Comparison of ENCODE assay signal across 1 cellular context in the genomic region with DNA sequence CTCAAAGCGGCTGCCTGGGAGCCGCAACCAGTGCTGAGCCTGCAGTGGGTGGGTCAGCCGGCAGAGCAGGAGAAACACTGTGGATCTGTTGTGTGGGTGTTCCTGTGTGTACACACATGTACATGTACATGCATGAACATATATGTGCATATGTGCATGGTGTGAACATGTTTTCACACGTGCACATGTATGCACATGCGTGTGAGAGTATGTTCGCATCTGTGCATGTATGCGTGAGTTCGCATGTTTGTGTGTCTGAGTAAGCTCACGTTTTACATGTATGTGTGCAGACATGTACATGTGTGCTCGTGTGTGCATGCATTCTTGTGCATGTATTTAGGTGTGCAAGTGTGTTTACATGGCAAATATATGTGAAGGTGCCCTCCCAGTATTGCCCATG.
TF ChIP-seq lines count a peak whose summit lies in the region.

No MANE protein-coding gene starts in this region.

TF ChIP-seq in HEK293, 187 proteins besides CTCF, POLR2A, EP300 and RAD21:
- TF ChIP-seq, protein P1, sequence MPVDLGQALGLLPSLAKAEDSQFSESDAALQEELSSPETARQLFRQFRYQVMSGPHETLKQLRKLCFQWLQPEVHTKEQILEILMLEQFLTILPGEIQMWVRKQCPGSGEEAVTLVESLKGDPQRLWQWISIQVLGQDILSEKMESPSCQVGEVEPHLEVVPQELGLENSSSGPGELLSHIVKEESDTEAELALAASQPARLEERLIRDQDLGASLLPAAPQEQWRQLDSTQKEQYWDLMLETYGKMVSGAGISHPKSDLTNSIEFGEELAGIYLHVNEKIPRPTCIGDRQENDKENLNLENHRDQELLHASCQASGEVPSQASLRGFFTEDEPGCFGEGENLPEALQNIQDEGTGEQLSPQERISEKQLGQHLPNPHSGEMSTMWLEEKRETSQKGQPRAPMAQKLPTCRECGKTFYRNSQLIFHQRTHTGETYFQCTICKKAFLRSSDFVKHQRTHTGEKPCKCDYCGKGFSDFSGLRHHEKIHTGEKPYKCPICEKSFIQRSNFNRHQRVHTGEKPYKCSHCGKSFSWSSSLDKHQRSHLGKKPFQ (tag by site-specific recombination; IDR thresholded peaks at IDR 0.05), result peak; percentile 73; the same call in 1 of the 2 replicates
- TF ChIP-seq, protein P2, sequence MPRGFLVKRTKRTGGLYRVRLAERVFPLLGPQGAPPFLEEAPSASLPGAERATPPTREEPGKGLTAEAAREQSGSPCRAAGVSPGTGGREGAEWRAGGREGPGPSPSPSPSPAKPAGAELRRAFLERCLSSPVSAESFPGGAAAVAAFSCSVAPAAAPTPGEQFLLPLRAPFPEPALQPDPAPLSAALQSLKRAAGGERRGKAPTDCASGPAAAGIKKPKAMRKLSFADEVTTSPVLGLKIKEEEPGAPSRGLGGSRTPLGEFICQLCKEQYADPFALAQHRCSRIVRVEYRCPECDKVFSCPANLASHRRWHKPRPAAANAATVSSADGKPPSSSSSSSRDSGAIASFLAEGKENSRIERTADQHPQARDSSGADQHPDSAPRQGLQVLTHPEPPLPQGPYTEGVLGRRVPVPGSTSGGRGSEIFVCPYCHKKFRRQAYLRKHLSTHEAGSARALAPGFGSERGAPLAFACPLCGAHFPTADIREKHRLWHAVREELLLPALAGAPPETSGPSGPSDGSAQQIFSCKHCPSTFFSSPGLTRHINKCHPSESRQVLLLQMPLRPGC (tag by site-specific recombination; IDR thresholded peaks at IDR 0.05), result no peak
